10 cellular contexts compared by ENCODE assay signal in genomic region chr3:52539010-52539653, GRCh38. TPM values are rescaled to one million over a fixed set of nuclear protein-coding genes. Genes with fewer than 3 reads are reported as not detected.
DNase-seq lines count a peak whose midpoint lies in the region; ATAC-seq and TF ChIP-seq lines count a peak whose summit lies in the region.
"Had no signal": no experiment of that assay in that cellular context is flagged by ENCODE, and none has a peak within 500 bp of the region (broad histone marks: within the 10 kb centered on the region; RNA-seq: fewer than 3 reads in every experiment).

No MANE protein-coding gene starts in this region.

- peaks cover 42% of the 10 kb centered on the region for H3F3A ChIP-seq in GM23248 (ENCODE audit: insufficient read depth)

- no peaks in the 10 kb centered on the region for H3K27me3 Mint-ChIP-seq in activated CD4-positive, alpha-beta memory T cell treated with anti-CD3 and anti-CD28 coated beads for 36 hours

- peak overlapping the region; percentile 44 for H3K27ac Mint-ChIP-seq in activated CD4-positive, alpha-beta memory T cell treated with anti-CD3 and anti-CD28 coated beads for 36 hours

- intact Hi-C loops in activated CD4-positive, alpha-beta memory T cell treated with anti-CD3 and anti-CD28 coated beads for 36 hours (cut with micrococcal nuclease): loop anchor here (10.0 kb wide), 5 partner anchors 254 to 1346 kb away; partner anchors contain the start of genes ACTR8, DUSP7, GLYCTK and SFMBT1

- H3K9me3 Mint-ChIP-seq in activated CD4-positive, alpha-beta memory T cell treated with anti-CD3 and anti-CD28 coated beads for 36 hours: no peaks in the 10 kb centered on the region

- H3K79me2 ChIP-seq in GM23248 (ENCODE audit: insufficient read depth): peaks cover 72% of the 10 kb centered on the region

- H4K20me1 ChIP-seq in GM23248 (ENCODE audit: insufficient read depth): no peaks in the 10 kb centered on the region

- peaks cover 37% of the 10 kb centered on the region for H3K4me1 ChIP-seq in GM23248 (ENCODE audit: insufficient read depth)

- TF ChIP-seq CTCF in AG04450 (IDR thresholded peaks at IDR 0.05; ENCODE audit: low read depth, low read length): no peak

- H3K36me3 Mint-ChIP-seq in activated CD4-positive, alpha-beta memory T cell treated with anti-CD3 and anti-CD28 coated beads for 36 hours: peaks cover 21% of the 10 kb centered on the region

- ATAC-seq in HG03565 (IDR thresholded peaks at IDR 0.05; ENCODE audit: unreplicated experiment): no peak
- ATAC-seq in HG03378 (IDR thresholded peaks at IDR 0.05; ENCODE audit: unreplicated experiment): no peak

- H3K9me3 ChIP-seq in AG04450 (ENCODE audit: control insufficient read depth, insufficient read depth, low read length): no peaks in the 10 kb centered on the region; the same call in 1 of the 2 replicates
- no peaks in the 10 kb centered on the region for H3K9me3 ChIP-seq in GM23248 (ENCODE audit: low read depth)
- H3K9me3 ChIP-seq: Peyer's patch had no signal

- CTCF ChIA-PET in AG04450 (lab: Charles Lee): no interaction called here
- CTCF ChIA-PET in activated CD4-positive, alpha-beta memory T cell treated with anti-CD3 and anti-CD28 coated beads for 36 hours (lab: Charles Lee): no interaction called here

- no peak overlapping the region for H3K4me3 Mint-ChIP-seq in activated CD4-positive, alpha-beta memory T cell treated with anti-CD3 and anti-CD28 coated beads for 36 hours

- peaks cover 6% of the 10 kb centered on the region for H3K36me3 ChIP-seq in GM23248 (ENCODE audit: low read depth)

- in situ Hi-C loops in GM23248 (cut with MboI): no loop called here

- no peak overlapping the region for H2AFZ ChIP-seq in GM23248

- H3K27ac ChIP-seq in AG04450 (ENCODE audit: low read depth, low read length) (peak overlapping the region; percentile 21), GM23248 (no peak overlapping the region)
- H3K27ac ChIP-seq: Peyer's patch had no signal

- WGBS in GM23248 (ENCODE audit: low coverage in 1 of 2, low lambda C conversion rate in 2 of 2, missing lambda C conversion rate in 2 of 2), 2 experiments: 92 to 98% methylated on average over 5 of the region's 5 CpGs

- H3K27me3 ChIP-seq in AG04450 (ENCODE audit: control insufficient read depth, insufficient read depth, low read length): no peaks in the 10 kb centered on the region
- H3K27me3 ChIP-seq in GM23248 (replicated peaks; ENCODE audit: insufficient read depth): no peaks in the 10 kb centered on the region
- H3K27me3 ChIP-seq: Peyer's patch had no signal

- H3K4me2 ChIP-seq in GM23248 (ENCODE audit: unreplicated experiment): peak overlapping the region; percentile 62

- H3K4me3 ChIP-seq in AG04450 (ENCODE audit: low read depth, low read length) (no peak overlapping the region), GM23248 (0 out of 2 replicates have a peak overlapping the region, but pooled peaks have one; percentile 92)
- H3K4me3 ChIP-seq: Peyer's patch had no signal

- no peak overlapping the region for H3K9ac ChIP-seq in GM23248

- peaks cover 34% of the 10 kb centered on the region for H3K4me1 Mint-ChIP-seq in activated CD4-positive, alpha-beta memory T cell treated with anti-CD3 and anti-CD28 coated beads for 36 hours (ENCODE audit: low read depth)

- H3K9me2 ChIP-seq in GM23248 (ENCODE audit: insufficient read depth): no peaks in the 10 kb centered on the region

- POLR2A ChIA-PET in AG04450 (lab: Yijun Ruan, JAX): no interaction called here
- POLR2A ChIA-PET in activated CD4-positive, alpha-beta memory T cell treated with anti-CD3 and anti-CD28 coated beads for 36 hours (lab: Charles Lee): no interaction called here

- no peak for DNase-seq in AG04450 (ENCODE audit: low read depth, low spot score)
- DNase-seq in GM23248: no peak
- DNase-seq in activated CD4-positive, alpha-beta memory T cell treated with anti-CD3 and anti-CD28 coated beads for 36 hours: no peak
- DNase-seq in iris pigment epithelial cell (ENCODE audit: low read depth): peak; percentile 46
- DNase-seq in AG08396 (ENCODE audit: low spot score): no peak
- no peak for DNase-seq in NCI-H82 (lab: John Stamatoyannopoulos, UW)
- DNase-seq: DMS79, Peyer's patch had no signal

RNA-seq across cellular contexts. Expression of gene UQCC5, which starts 2.7 kb away (rescaled TPM):
- polyA plus RNA-seq in AG04450 (2011; rRNA removed) (8.7 and 9.5 TPM in 2 replicates), GM23248 (2016; fragmentation: Nextera tagmentation; extraction: Ambion mirVana) (60.7 and 64.2 TPM in 2 replicates)
- 3.9 and 6.4 TPM in 2 replicates for polyA minus RNA-seq in AG04450 (2011; rRNA and poly(A)+ RNA removed)
- total RNA-seq in GM23248 (2014; rRNA removed; shearing (Covaris generic)): 0.32 and 5.3 TPM in 2 replicates
- total RNA-seq in activated CD4-positive, alpha-beta memory T cell treated with anti-CD3 and anti-CD28 coated beads for 36 hours: 10 to 100 TPM; 12.9 to 13.3 TPM

RNA-seq across cellular contexts. Expression of gene NT5DC2, which starts 5.5 kb away (rescaled TPM):
- 97.9 and 154 TPM in 2 replicates for polyA plus RNA-seq in AG04450 (2011; rRNA removed)
- polyA minus RNA-seq in AG04450 (2011; rRNA and poly(A)+ RNA removed): 130 and 174 TPM in 2 replicates
- total RNA-seq in GM23248 (2014; rRNA removed; shearing (Covaris generic)): 111 and 134 TPM in 2 replicates
- polyA plus RNA-seq in GM23248 (2016; fragmentation: Nextera tagmentation; extraction: Ambion mirVana): 49.9 and 51.1 TPM in 2 replicates
- 10 to 100 TPM; 46.9 to 49.5 TPM for total RNA-seq in activated CD4-positive, alpha-beta memory T cell treated with anti-CD3 and anti-CD28 coated beads for 36 hours

RNA-seq across cellular contexts. Expression of gene STAB1, which starts 44.0 kb away (rescaled TPM):
- 0.02 TPM in 1 of 2 replicates, not detected in the other for polyA plus RNA-seq in AG04450 (2011; rRNA removed)
- polyA minus RNA-seq in AG04450 (2011; rRNA and poly(A)+ RNA removed): 0.09 TPM in 1 of 2 replicates, not detected in the other
- under 0.01 TPM in 1 of 2 replicates, not detected in the other for total RNA-seq in GM23248 (2014; rRNA removed; shearing (Covaris generic))
- polyA plus RNA-seq in GM23248 (2016; fragmentation: Nextera tagmentation; extraction: Ambion mirVana): not detected in 2 replicates
- under 1 TPM in 1 of 2 experiments, not detected in 1; 0.14 TPM for total RNA-seq in activated CD4-positive, alpha-beta memory T cell treated with anti-CD3 and anti-CD28 coated beads for 36 hours
